Comparison of ENCODE assay signal across 1 cellular context in the genomic region with DNA sequence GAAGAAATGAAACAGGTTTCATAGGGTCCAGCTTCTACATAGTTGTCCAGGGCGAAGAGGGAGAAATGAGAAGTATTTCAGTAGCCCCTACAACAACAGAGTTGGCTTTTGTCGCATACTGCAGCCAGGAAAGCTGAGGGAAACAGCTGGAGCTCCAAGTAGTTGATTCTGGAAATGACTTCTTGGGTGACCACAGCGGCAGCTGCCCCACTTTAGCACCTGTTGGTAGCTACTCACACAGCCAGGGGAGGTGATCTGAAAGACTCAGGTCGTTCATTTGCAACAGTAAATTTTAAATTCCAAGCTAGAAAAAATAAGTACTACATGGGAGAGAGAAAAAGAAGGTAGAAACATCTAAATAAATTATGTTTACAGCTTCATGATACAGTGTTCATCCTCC.
TF ChIP-seq lines count a peak whose summit lies in the region.

No MANE protein-coding gene starts in this region.

TF ChIP-seq in SK-N-SH, 30 proteins besides CTCF, POLR2A, EP300 and RAD21 (continued from another document):
- TF ChIP-seq, protein P1, sequence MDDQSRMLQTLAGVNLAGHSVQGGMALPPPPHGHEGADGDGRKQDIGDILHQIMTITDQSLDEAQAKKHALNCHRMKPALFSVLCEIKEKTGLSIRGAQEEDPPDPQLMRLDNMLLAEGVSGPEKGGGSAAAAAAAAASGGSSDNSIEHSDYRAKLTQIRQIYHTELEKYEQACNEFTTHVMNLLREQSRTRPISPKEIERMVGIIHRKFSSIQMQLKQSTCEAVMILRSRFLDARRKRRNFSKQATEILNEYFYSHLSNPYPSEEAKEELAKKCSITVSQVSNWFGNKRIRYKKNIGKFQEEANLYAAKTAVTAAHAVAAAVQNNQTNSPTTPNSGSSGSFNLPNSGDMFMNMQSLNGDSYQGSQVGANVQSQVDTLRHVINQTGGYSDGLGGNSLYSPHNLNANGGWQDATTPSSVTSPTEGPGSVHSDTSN (IDR thresholded peaks at IDR 0.05): no peak
- TF ChIP-seq CHD2 (IDR thresholded peaks at IDR 0.05; ENCODE audit: low read length, partially characterized antibody) (no peak), RXRA (IDR thresholded peaks at IDR 0.05; ENCODE audit: borderline replicate concordance, low read depth) (no peak), EZH2phosphoT487 (IDR thresholded peaks at IDR 0.05; ENCODE audit: borderline replicate concordance, low read depth) (no peak), SIN3A (IDR thresholded peaks at IDR 0.05; ENCODE audit: borderline replicate concordance, low read depth, low read length) (no peak)
- TF ChIP-seq, protein P2, sequence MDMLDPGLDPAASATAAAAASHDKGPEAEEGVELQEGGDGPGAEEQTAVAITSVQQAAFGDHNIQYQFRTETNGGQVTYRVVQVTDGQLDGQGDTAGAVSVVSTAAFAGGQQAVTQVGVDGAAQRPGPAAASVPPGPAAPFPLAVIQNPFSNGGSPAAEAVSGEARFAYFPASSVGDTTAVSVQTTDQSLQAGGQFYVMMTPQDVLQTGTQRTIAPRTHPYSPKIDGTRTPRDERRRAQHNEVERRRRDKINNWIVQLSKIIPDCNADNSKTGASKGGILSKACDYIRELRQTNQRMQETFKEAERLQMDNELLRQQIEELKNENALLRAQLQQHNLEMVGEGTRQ (IDR thresholded peaks at IDR 0.05; ENCODE audit: borderline replicate concordance, low read depth, low read length): no peak
- TF ChIP-seq, protein P3, sequence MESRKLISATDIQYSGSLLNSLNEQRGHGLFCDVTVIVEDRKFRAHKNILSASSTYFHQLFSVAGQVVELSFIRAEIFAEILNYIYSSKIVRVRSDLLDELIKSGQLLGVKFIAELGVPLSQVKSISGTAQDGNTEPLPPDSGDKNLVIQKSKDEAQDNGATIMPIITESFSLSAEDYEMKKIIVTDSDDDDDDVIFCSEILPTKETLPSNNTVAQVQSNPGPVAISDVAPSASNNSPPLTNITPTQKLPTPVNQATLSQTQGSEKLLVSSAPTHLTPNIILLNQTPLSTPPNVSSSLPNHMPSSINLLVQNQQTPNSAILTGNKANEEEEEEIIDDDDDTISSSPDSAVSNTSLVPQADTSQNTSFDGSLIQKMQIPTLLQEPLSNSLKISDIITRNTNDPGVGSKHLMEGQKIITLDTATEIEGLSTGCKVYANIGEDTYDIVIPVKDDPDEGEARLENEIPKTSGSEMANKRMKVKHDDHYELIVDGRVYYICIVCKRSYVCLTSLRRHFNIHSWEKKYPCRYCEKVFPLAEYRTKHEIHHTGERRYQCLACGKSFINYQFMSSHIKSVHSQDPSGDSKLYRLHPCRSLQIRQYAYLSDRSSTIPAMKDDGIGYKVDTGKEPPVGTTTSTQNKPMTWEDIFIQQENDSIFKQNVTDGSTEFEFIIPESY (IDR thresholded peaks at IDR 0.05; ENCODE audit: borderline replicate concordance, low read depth): no peak
